Comparison of ENCODE assay signal across 8 cellular contexts in the genomic region with DNA sequence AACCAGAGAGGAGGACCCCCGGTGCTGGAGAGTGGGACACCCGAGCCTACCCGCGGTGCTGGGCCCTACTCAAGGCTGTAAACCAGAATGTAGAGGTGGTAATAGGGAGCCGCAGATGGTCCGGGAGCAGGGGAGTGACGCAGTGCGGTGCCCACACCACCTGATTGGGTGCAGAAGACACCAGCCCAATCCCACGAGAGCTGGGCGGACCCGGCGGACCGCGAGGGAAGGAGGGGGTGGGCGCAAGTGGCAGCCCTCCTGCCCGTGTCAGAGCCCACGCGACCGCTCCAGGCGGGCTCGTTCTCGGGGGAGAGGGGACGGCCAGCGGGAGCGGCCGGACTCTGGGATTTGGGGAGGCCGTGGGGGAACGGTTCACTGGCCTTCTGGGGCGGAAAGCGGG.
DNase-seq lines count a peak whose midpoint lies in the region; ATAC-seq and TF ChIP-seq lines count a peak whose summit lies in the region.

No MANE protein-coding gene starts in this region.

- H3K4me3 ChIP-seq in CD4-positive, alpha-beta memory T cell (ENCODE audit: low read length in 2 of 2): no peak overlapping the region
- peak overlapping the region; percentile 42 to 66 (median 58) for H3K4me3 ChIP-seq in heart left ventricle
- peak overlapping the region; percentile 49 for H3K4me3 ChIP-seq in ovary

- H3K27ac Mint-ChIP-seq in CD4-positive, alpha-beta memory T cell: no peak overlapping the region
- H3K27ac Mint-ChIP-seq in activated naive CD8-positive, alpha-beta T cell: no peak overlapping the region

- H3K9me3 ChIP-seq in CD4-positive, alpha-beta memory T cell (ENCODE audit: control insufficient read depth in 1 of 2, low read length in 2 of 2): no peaks in the 10 kb centered on the region
- H3K9me3 ChIP-seq in heart left ventricle (no peaks in the 10 kb centered on the region), ovary (no peaks in the 10 kb centered on the region)

- H3K4me1 Mint-ChIP-seq in CD4-positive, alpha-beta memory T cell: peaks cover 0 to 11% (median 2%) of the 10 kb centered on the region in 4 donors
- peaks cover 7% of the 10 kb centered on the region for H3K4me1 Mint-ChIP-seq in activated naive CD8-positive, alpha-beta T cell (ENCODE audit: low read depth)

- H3K27me3 Mint-ChIP-seq in CD4-positive, alpha-beta memory T cell: peaks cover 25 to 26% of the 10 kb centered on the region in 2 donors
- H3K27me3 Mint-ChIP-seq in activated naive CD8-positive, alpha-beta T cell: peaks cover 7% of the 10 kb centered on the region

- peaks cover 10% of the 10 kb centered on the region for H3K27me3 ChIP-seq in CD4-positive, alpha-beta memory T cell (ENCODE audit: insufficient read depth, low read length)
- peaks cover 0 to 14% (median 0%) of the 10 kb centered on the region in 9 donors for H3K27me3 ChIP-seq in heart left ventricle
- no peaks in the 10 kb centered on the region for H3K27me3 ChIP-seq in ovary

- CTCF ChIA-PET in CD4-positive, alpha-beta memory T cell (lab: Charles Lee; ENCODE audit: partially characterized antibody): no interaction called here

- TF ChIP-seq CTCF in heart left ventricle (IDR thresholded peaks at IDR 0.05) (no peak), ovary (IDR thresholded peaks at IDR 0.05) (no peak)

- intact Hi-C loops in CD4-positive, alpha-beta memory T cell (cut with micrococcal nuclease): no loop called here
- intact Hi-C loops in heart left ventricle (cut with DNase I): loop anchor here in 7 of 10 donors (2.0 to 5.0 kb wide), 5 partner anchors 42 to 59 kb away; no protein-coding TSS in a partner anchor
- intact Hi-C loops in ovary (cut with DNase I): loop anchor here (2.0 to 10.0 kb wide), 5 partner anchors 47 to 1448 kb away; no protein-coding TSS in a partner anchor

- ATAC-seq in heart left ventricle (peak in 3 of 4 donors; percentile 34 to 60 (median 53)), GM18867 (IDR thresholded peaks at IDR 0.05; ENCODE audit: unreplicated experiment) (no peak)

- no peaks in the 10 kb centered on the region for H3K36me3 ChIP-seq in CD4-positive, alpha-beta memory T cell (ENCODE audit: insufficient read depth, low read length)
- H3K36me3 ChIP-seq in heart left ventricle: no peaks in the 10 kb centered on the region
- H3K36me3 ChIP-seq in ovary: no peaks in the 10 kb centered on the region

- no peak for DNase-seq in CD4-positive, alpha-beta memory T cell
- peak in 2 of 5 donors; percentile 39 to 66 for DNase-seq in heart left ventricle
- DNase-seq in ovary: peak; percentile 72 to 83 (median 80)
- no peak for DNase-seq in stimulated activated CD4-positive, alpha-beta T cell treated with anti-CD3 and anti-CD28 coated beads, Interleukin-15, amount 100 ng/mL, for 24 hours
- DNase-seq in NCI-H1417 (lab: John Stamatoyannopoulos, UW): no peak
- no peak for DNase-seq in NCI-H1048 (lab: John Stamatoyannopoulos, UW)

- no peak for TF ChIP-seq EP300 in ovary (IDR thresholded peaks at IDR 0.05)

- WGBS in heart left ventricle, 4 donors: 21 to 33% (median 24%) methylated on average over 28 to 30 of the region's 30 CpGs
- WGBS in ovary, 3 donors: 5 to 7% (median 7%) methylated on average over 17 to 30 of the region's 30 CpGs

- TF ChIP-seq POLR2A in heart left ventricle (IDR thresholded peaks at IDR 0.05) (no peak), ovary (IDR thresholded peaks at IDR 0.05) (peak; percentile 59)

- no peak overlapping the region for H3K27ac ChIP-seq in CD4-positive, alpha-beta memory T cell (ENCODE audit: low read depth, low read length)
- H3K27ac ChIP-seq in heart left ventricle (peak overlapping the region; percentile 15 to 86 (median 80)), ovary (peak overlapping the region; percentile 81 to 84)

- H3K4me1 ChIP-seq in CD4-positive, alpha-beta memory T cell (ENCODE audit: insufficient read depth, low read length): peaks cover 3% of the 10 kb centered on the region
- H3K4me1 ChIP-seq in heart left ventricle (peaks cover 0 to 30% (median 24%) of the 10 kb centered on the region in 12 donors), ovary (ENCODE audit: insufficient read depth) (peaks cover 4% of the 10 kb centered on the region)

- H3K4me3 Mint-ChIP-seq in CD4-positive, alpha-beta memory T cell: peak overlapping the region in 6 of 8 donors; percentile 42 to 67 (median 53)
- H3K4me3 Mint-ChIP-seq in activated naive CD8-positive, alpha-beta T cell: peak overlapping the region; percentile 82

- H3K36me3 Mint-ChIP-seq in CD4-positive, alpha-beta memory T cell: no peaks in the 10 kb centered on the region
- no peaks in the 10 kb centered on the region for H3K36me3 Mint-ChIP-seq in activated naive CD8-positive, alpha-beta T cell

- POLR2A ChIA-PET in CD4-positive, alpha-beta memory T cell (lab: Charles Lee; ENCODE audit: partially characterized antibody): interaction anchor here (0.7 kb wide), 1 partner anchor 60 kb away, joined by 3 read pairs; no protein-coding TSS in a partner anchor

- H3K9me3 Mint-ChIP-seq in CD4-positive, alpha-beta memory T cell: no peaks in the 10 kb centered on the region
- H3K9me3 Mint-ChIP-seq in activated naive CD8-positive, alpha-beta T cell (ENCODE audit: low read depth): no peaks in the 10 kb centered on the region

Comparison
In these comparisons a context has a peak if more than half of its experiments do, and no peak if none do; other contexts are left out.
1. DNase-seq: peak in ovary (5 of 5); none in CD4-positive, alpha-beta memory T cell (0 of 5), stimulated activated CD4-positive, alpha-beta T cell treated with anti-CD3 and anti-CD28 coated beads, Interleukin-15, amount 100 ng/mL, for 24 hours (single experiment), NCI-H1417 (0 of 3) and NCI-H1048 (single experiment).
2. H3K4me3 ChIP-seq: peak in heart left ventricle (12 of 12) and ovary (single experiment); none in CD4-positive, alpha-beta memory T cell (0 of 2).